1 cellular context compared by ENCODE assay signal in the genomic region with DNA sequence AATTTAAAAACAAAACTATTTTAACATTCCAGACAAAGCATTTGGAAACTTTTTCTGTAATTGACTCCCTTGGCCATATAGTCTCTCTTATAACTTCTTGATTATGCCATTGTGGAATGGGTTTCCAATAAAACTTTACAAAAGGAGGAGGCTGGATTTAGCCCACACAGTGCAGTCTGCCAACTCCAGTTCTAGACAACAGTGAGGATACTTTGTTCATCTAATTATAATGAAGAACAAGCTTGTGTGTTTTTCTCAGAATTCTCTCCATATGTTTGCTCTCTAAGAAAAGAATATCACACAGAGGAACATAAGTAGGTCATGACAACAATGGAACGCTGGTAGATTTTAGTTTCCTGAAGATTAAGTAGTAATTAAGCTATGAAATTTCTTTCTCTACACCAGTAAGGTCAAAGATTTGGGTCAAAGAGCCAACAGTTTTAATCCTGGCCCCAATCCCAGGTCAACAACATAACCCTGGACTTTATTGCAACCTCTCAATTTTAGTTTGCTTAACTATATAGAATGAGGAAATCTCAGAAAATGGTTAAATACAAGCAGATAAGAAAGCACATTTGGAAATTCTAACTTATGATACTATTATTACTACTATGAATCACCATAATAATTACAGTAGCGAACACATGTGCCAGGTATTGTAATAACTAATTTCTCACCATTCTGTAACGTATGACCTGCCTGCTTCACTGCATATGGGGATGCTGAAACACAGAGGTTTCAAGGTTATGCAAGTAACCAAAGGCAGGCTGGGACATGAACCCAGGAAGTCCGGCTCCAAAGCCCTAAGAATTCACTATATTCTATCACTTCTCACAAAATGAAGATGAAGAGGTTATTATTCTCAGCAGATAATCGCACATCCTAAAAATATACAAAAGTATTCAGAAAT.
TF ChIP-seq lines count a peak whose summit lies in the region.

No MANE protein-coding gene starts in this region.

TF ChIP-seq in liver, 16 proteins besides CTCF, POLR2A, EP300 and RAD21 (continued from another document):
- TF ChIP-seq YY1 (IDR thresholded peaks at IDR 0.05), result peak; percentile 38
